In the genomic region with DNA sequence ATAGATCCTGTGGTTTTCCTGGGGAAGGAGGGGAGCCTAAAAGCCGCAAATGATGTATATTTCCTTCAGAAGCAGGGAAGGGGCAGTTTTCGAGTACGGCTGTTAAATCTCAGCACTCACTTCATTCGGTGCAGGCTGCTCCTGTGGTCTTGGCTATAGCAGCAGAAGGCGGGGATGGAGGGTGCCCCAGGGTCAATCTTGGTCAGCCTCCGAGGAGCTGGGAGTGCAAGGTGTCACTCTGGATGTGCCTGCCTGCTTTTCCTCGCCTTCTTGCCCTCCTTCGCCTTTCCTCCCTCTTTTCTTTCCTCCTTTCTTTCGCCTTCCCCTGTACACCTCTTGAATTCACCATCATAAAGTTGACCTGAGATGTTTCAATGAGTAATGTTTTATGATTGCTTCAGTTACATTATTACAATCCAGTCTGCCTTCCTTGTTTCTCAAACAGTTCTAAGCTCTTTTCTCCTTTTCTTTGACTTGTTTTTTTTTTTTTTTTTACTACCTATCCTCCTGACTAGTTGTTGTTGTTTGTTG, we compare ENCODE assay signal across 17 cellular contexts.
"Had no signal": no experiment of that assay in that cellular context is flagged by ENCODE, and none has a peak within 500 bp of the region (broad histone marks: within the 10 kb centered on the region; RNA-seq: fewer than 3 reads in every experiment).

No MANE protein-coding gene starts in this region.

- H3K27ac ChIP-seq: coronary artery, heart left ventricle, psoas muscle, testis, upper lobe of left lung had no signal

- DNase-seq: activated CD4-positive, alpha-beta T cell treated with anti-CD3 and anti-CD28 coated beads, Interleukin-2, amount 50 U/mL, for 48 hours; activated CD8-positive, alpha-beta memory T cell treated with anti-CD3 and anti-CD28 coated beads, Interleukin-2, amount 50 U/mL, for 48 hours; activated naive CD4-positive, alpha-beta T cell; activated T-cell treated with anti-CD3 and anti-CD28 coated beads, Interleukin-2, amount 50 U/mL, for 4 hours; heart left ventricle; islet precursor cell; left cardiac atrium; natural killer cell; psoas muscle; right cardiac atrium; stimulated activated CD4-positive, alpha-beta T cell treated with anti-CD3 and anti-CD28 coated beads, Interleukin-2, amount 100 ng/mL, for 24 hours; T-helper 9 cell; testis; upper lobe of left lung had no signal

- H3K9me3 ChIP-seq: psoas muscle, testis had no signal

- H3K4me1 ChIP-seq: heart left ventricle, psoas muscle, testis had no signal

- H3K36me3 ChIP-seq: heart left ventricle, upper lobe of left lung had no signal

- ATAC-seq: activated T-cell treated with anti-CD3 and anti-CD28 coated beads, Interleukin-2, amount 50 U/mL, for 4 hours; heart left ventricle; left cardiac atrium; natural killer cell; psoas muscle; stimulated activated memory B cell treated with anti-CD40 and anti-IgM and Interleukin-4, amounts not matched to agents 10 μg/mL and 1 μg/mL and 100 μg/mL, for 72 hours; WTC11 had no signal

- H3K27me3 ChIP-seq: heart left ventricle, testis, upper lobe of left lung had no signal

- H3K4me3 ChIP-seq: coronary artery, heart left ventricle, psoas muscle, testis, upper lobe of left lung had no signal
